In genomic region chr1:84998642-84999280, GRCh38 we compare ENCODE assay signal across 9 cellular contexts. TPM values are rescaled to one million over a fixed set of nuclear protein-coding genes. Genes with fewer than 3 reads are reported as not detected.
DNase-seq lines count a peak whose midpoint lies in the region; ATAC-seq and TF ChIP-seq lines count a peak whose summit lies in the region.
"Had no signal": no experiment of that assay in that cellular context is flagged by ENCODE, and none has a peak within 500 bp of the region (broad histone marks: within the 10 kb centered on the region; RNA-seq: fewer than 3 reads in every experiment).

No MANE protein-coding gene starts in this region.

- DNase-seq in activated CD4-positive, alpha-beta T cell treated with anti-CD3 and anti-CD28 coated beads for 48 hours, result peak; percentile 66
- DNase-seq in epithelial cell of esophagus (ENCODE audit: low read depth) (peak; percentile 13), thyroid gland (no peak), RWPE1 (ENCODE audit: low spot score) (no peak), cardiac septum (ENCODE audit: low spot score) (no peak)
- peak; percentile 22 for DNase-seq in stimulated activated CD8-positive, alpha-beta memory T cell treated with anti-CD3 and anti-CD28 coated beads, Interleukin-4, amount 100 ng/mL, for 24 hours (ENCODE audit: low read depth)

- H3K4me1 ChIP-seq in BLaER1 treated with 17β-estradiol and CSF1 and Interleukin-3, amounts not matched to agents 10 nM and 100 nM, result peaks cover 17 to 32% (median 25%) of the 10 kb centered on the region in 10 experiments
- H3K4me1 ChIP-seq in thyroid gland, result peaks cover 7 to 19% of the 10 kb centered on the region in 2 donors

- POLR2A ChIA-PET in RWPE1 (lab: Yijun Ruan, JAX; ENCODE audit: low non-redundant PET), result no interaction called here

- H3K36me3 ChIP-seq in BLaER1 treated with 17β-estradiol and CSF1 and Interleukin-3, amounts not matched to agents 10 nM and 100 nM, result no peaks in the 10 kb centered on the region
- no peaks in the 10 kb centered on the region for H3K36me3 ChIP-seq in thyroid gland

- H3K4me2 ChIP-seq in BLaER1 treated with 17β-estradiol and CSF1 and Interleukin-3, amounts not matched to agents 10 nM and 100 nM, result peak overlapping the region in 8 of 11 experiments; percentile 98 to 100 (median 100); a peak in 6 of 22 replicates

- peaks cover 36 to 68% (median 49%) of the 10 kb centered on the region in 11 experiments for H3K27me3 ChIP-seq in BLaER1 treated with 17β-estradiol and CSF1 and Interleukin-3, amounts not matched to agents 10 nM and 100 nM
- no peaks in the 10 kb centered on the region for H3K27me3 ChIP-seq in thyroid gland

- peak; percentile 14 for ATAC-seq in HG02852 (IDR thresholded peaks at IDR 0.05; ENCODE audit: unreplicated experiment)

- intact Hi-C loops in thyroid gland (cut with DNase I) (no loop called here), cardiac septum (cut with DNase I) (no loop called here)

- peaks cover 0 to 21% (median 16%) of the 10 kb centered on the region in 11 experiments; a peak in 16 of 22 replicates for H4K20me1 ChIP-seq in BLaER1 treated with 17β-estradiol and CSF1 and Interleukin-3, amounts not matched to agents 10 nM and 100 nM

- 53% methylated on average over 12 to 14 of the region's 14 CpGs for WGBS in thyroid gland, 2 donors

- H3K4me3 ChIP-seq in BLaER1 treated with 17β-estradiol and CSF1 and Interleukin-3, amounts not matched to agents 10 nM and 100 nM, result peak overlapping the region in 1 of 10 experiments; percentile 67; a peak in 1 of 20 replicates
- peak overlapping the region; percentile 36 for H3K4me3 ChIP-seq in epithelial cell of esophagus (ENCODE audit: low read length)
- no peak overlapping the region for H3K4me3 ChIP-seq in thyroid gland (replicated peaks in 1 of 3)

- no peak overlapping the region for H3K27ac ChIP-seq in BLaER1 treated with 17β-estradiol and CSF1 and Interleukin-3, amounts not matched to agents 10 nM and 100 nM
- no peak overlapping the region for H3K27ac ChIP-seq in thyroid gland
- no peak overlapping the region for H3K27ac ChIP-seq in RWPE1

- CTCF ChIA-PET in RWPE1 (lab: Yijun Ruan, JAX), result no interaction called here

- no peak overlapping the region for H3K9ac ChIP-seq in BLaER1 treated with 17β-estradiol and CSF1 and Interleukin-3, amounts not matched to agents 10 nM and 100 nM

- TF ChIP-seq POLR2A in thyroid gland (IDR thresholded peaks at IDR 0.05), result no peak

- TF ChIP-seq CTCF in epithelial cell of esophagus (IDR thresholded peaks at IDR 0.05; ENCODE audit: insufficient read depth, low read depth, low read length, missing control alignments) (no peak), thyroid gland (IDR thresholded peaks at IDR 0.05) (no peak), RWPE1 (conservative IDR thresholded peaks at IDR 0.05; ENCODE audit: low read depth) (no peak)

- H3K9me3 ChIP-seq in BLaER1 treated with 17β-estradiol and CSF1 and Interleukin-3, amounts not matched to agents 10 nM and 100 nM (replicated peaks in 1 of 11), result peaks cover 0 to 14% (median 6%) of the 10 kb centered on the region in 11 experiments; a peak in 13 of 22 replicates
- no peaks in the 10 kb centered on the region for H3K9me3 ChIP-seq in thyroid gland

RNA-seq across cellular contexts. Expression of gene MCOLN2, which starts 1.8 kb away (rescaled TPM):
- total RNA-seq in thyroid gland, result 1 to 10 TPM in 3 of 4 donors, under 1 TPM in 1; 0.29 to 2.5 (median 1.4) TPM
- 0.13 TPM for total RNA-seq in cardiac septum
- total RNA-seq: dermis microvascular lymphatic vessel endothelial cell had no signal

RNA-seq across cellular contexts. Expression of gene MCOLN3, which starts 49.5 kb away (rescaled TPM):
- total RNA-seq in thyroid gland (1 to 10 TPM; 1.8 to 8.3 (median 3.4) TPM), cardiac septum (0.94 TPM)
- total RNA-seq: dermis microvascular lymphatic vessel endothelial cell had no signal

Comparison
In these comparisons a context has a peak if more than half of its experiments do, and no peak if none do; other contexts are left out.
1. DNase-seq: peak in activated CD4-positive, alpha-beta T cell treated with anti-CD3 and anti-CD28 coated beads for 48 hours (single experiment), epithelial cell of esophagus (single experiment) and stimulated activated CD8-positive, alpha-beta memory T cell treated with anti-CD3 and anti-CD28 coated beads, Interleukin-4, amount 100 ng/mL, for 24 hours (single experiment); none in thyroid gland (0 of 2), RWPE1 (single experiment) and cardiac septum (single experiment).